In the genomic region with DNA sequence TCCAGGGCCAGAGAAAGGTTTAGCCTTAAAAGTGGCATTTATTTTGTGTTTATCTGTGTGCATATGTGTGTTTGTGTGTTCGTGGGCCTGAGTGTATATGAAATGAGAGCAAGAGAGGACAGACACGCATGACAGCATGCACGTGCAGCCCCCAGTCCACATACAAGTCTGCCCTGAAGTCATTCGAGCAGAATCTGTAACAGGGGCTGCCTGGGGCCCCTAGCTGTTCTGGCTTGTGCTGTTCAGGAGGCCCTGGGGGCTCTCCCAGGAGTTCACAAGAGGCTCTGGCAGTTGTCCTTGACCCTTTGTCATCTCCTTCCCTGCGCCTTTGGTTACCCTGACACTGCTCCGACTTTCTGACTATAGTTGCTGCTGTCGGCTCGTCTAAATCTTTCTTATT, we compare ENCODE assay signal across 9 cellular contexts. TPM values are rescaled to one million over a fixed set of nuclear protein-coding genes. Genes with fewer than 3 reads are reported as not detected.
DNase-seq lines count a peak whose midpoint lies in the region; FAIRE-seq and TF ChIP-seq lines count a peak whose summit lies in the region.
"Had no signal": no experiment of that assay in that cellular context is flagged by ENCODE, and none has a peak within 500 bp of the region (broad histone marks: within the 10 kb centered on the region; RNA-seq: fewer than 3 reads in every experiment).

No MANE protein-coding gene starts in this region.

- H3K9me2 ChIP-seq in MM.1S (replicated peaks; ENCODE audit: insufficient read depth, low read length) = no peaks in the 10 kb centered on the region

- intact Hi-C loops in thyroid gland (cut with DNase I) = no loop called here

- WGBS in thyroid gland, 2 donors = 46 to 48% methylated on average over 8 of the region's 8 CpGs

- peak overlapping the region; percentile 96 for H3K27ac Mint-ChIP-seq in chondrocyte (ENCODE audit: unreplicated experiment)
- H3K27ac Mint-ChIP-seq in T-helper 2 cell treated with Interferon-gamma antibody and Interleukin-4, amounts not matched to agents 5 μg/mL and 100 μg/mL, for 36 hours = no peak overlapping the region

- H3K9me3 Mint-ChIP-seq in chondrocyte (ENCODE audit: low read depth) = peaks cover 3% of the 10 kb centered on the region
- peaks cover 6% of the 10 kb centered on the region for H3K9me3 Mint-ChIP-seq in T-helper 2 cell treated with Interferon-gamma antibody and Interleukin-4, amounts not matched to agents 5 μg/mL and 100 μg/mL, for 36 hours

- H3K36me3 ChIP-seq in MM.1S (replicated peaks; ENCODE audit: insufficient read depth, low read length) (no peaks in the 10 kb centered on the region), mucosa of rectum (ENCODE audit: control insufficient read depth in 2 of 2, insufficient read depth in 2 of 2, low read length in 2 of 2) (no peaks in the 10 kb centered on the region), thyroid gland (no peaks in the 10 kb centered on the region)

- H4K20me1 ChIP-seq in MM.1S (ENCODE audit: insufficient read depth, low read length) = no peaks in the 10 kb centered on the region

- peaks cover 66% of the 10 kb centered on the region for H3K4me1 Mint-ChIP-seq in chondrocyte (ENCODE audit: low read depth)
- peaks cover 3% of the 10 kb centered on the region for H3K4me1 Mint-ChIP-seq in T-helper 2 cell treated with Interferon-gamma antibody and Interleukin-4, amounts not matched to agents 5 μg/mL and 100 μg/mL, for 36 hours (ENCODE audit: low read depth)

- TF ChIP-seq POLR2A in thyroid gland (IDR thresholded peaks at IDR 0.05) = no peak

- peaks cover 92% of the 10 kb centered on the region for H3K79me2 ChIP-seq in MM.1S (ENCODE audit: low read length)

- H3K4me3 ChIP-seq in MM.1S (ENCODE audit: low read length) (peak overlapping the region; percentile 32), mucosa of rectum (ENCODE audit: low read length in 2 of 2) (no peak overlapping the region), thyroid gland (replicated peaks in 1 of 3) (no peak overlapping the region)

- TF ChIP-seq CTCF in MM.1S (IDR thresholded peaks at IDR 0.05; ENCODE audit: low read length) = no peak
- no peak for TF ChIP-seq CTCF in chondrocyte (IDR thresholded peaks at IDR 0.05)
- no peak for TF ChIP-seq CTCF in thyroid gland (IDR thresholded peaks at IDR 0.05)
- TF ChIP-seq CTCF in D721Med (IDR thresholded peaks at IDR 0.05; ENCODE audit: insufficient read depth, missing control alignments) = no peak

- DNase-seq in MM.1S (no peak), chondrocyte (ENCODE audit: low spot score) (no peak), thyroid gland (no peak), D721Med (ENCODE audit: insufficient read length, low spot score) (no peak), globus pallidus (ENCODE audit: low spot score) (no peak), COLO829 (ENCODE audit: low spot score) (no peak)
- DNase-seq in T-helper 2 cell treated with Interferon-gamma antibody and Interleukin-4, amounts not matched to agents 5 μg/mL and 100 μg/mL, for 36 hours (ENCODE audit: low spot score) = no peak
- DNase-seq: stimulated activated CD4-positive, alpha-beta T cell treated with anti-CD3 and anti-CD28 coated beads, Interleukin-4, amount 100 ng/mL, for 1 hour had no signal

- peak overlapping the region; percentile 76 for H3K4me2 ChIP-seq in MM.1S (ENCODE audit: low read depth, low read length)

- H3K27me3 Mint-ChIP-seq in chondrocyte (ENCODE audit: low read depth) = no peaks in the 10 kb centered on the region
- H3K27me3 Mint-ChIP-seq in T-helper 2 cell treated with Interferon-gamma antibody and Interleukin-4, amounts not matched to agents 5 μg/mL and 100 μg/mL, for 36 hours (ENCODE audit: low read depth) = no peaks in the 10 kb centered on the region

- H3K9ac ChIP-seq in MM.1S (ENCODE audit: low read length) (peak overlapping the region; percentile 42; the same call in 1 of the 2 replicates), mucosa of rectum (ENCODE audit: low read depth in 1 of 2, low read length in 2 of 2) (no peak overlapping the region)

- H3K4me1 ChIP-seq in MM.1S (ENCODE audit: low read length) = peaks cover 29% of the 10 kb centered on the region
- H3K4me1 ChIP-seq in mucosa of rectum (ENCODE audit: control insufficient read depth in 2 of 2, insufficient read depth in 2 of 2, low read length in 2 of 2) = peaks cover 37 to 43% of the 10 kb centered on the region in 2 donors
- H3K4me1 ChIP-seq in thyroid gland = peaks cover 36 to 52% of the 10 kb centered on the region in 2 donors

- H3K27ac ChIP-seq in MM.1S (ENCODE audit: low read length) = peak overlapping the region; percentile 88; the same call in 1 of the 2 replicates
- peak overlapping the region; percentile 84 to 96 for H3K27ac ChIP-seq in mucosa of rectum (ENCODE audit: low read depth in 2 of 2, low read length in 2 of 2)
- H3K27ac ChIP-seq in thyroid gland = peak overlapping the region; percentile 12 to 80 (median 75)

- H3K4me3 Mint-ChIP-seq in chondrocyte (ENCODE audit: unreplicated experiment) = peak overlapping the region; percentile 70
- H3K4me3 Mint-ChIP-seq in T-helper 2 cell treated with Interferon-gamma antibody and Interleukin-4, amounts not matched to agents 5 μg/mL and 100 μg/mL, for 36 hours = no peak overlapping the region

- no peak for FAIRE-seq in D721Med (lab: Jason Lieb, UNC)

- peaks cover 11% of the 10 kb centered on the region for H3F3A ChIP-seq in MM.1S (ENCODE audit: insufficient read depth, low read length)

- peaks cover 2% of the 10 kb centered on the region for H3K36me3 Mint-ChIP-seq in chondrocyte (ENCODE audit: low read depth)
- H3K36me3 Mint-ChIP-seq in T-helper 2 cell treated with Interferon-gamma antibody and Interleukin-4, amounts not matched to agents 5 μg/mL and 100 μg/mL, for 36 hours (ENCODE audit: low read depth) = peaks cover 6% of the 10 kb centered on the region

- H3K27me3 ChIP-seq in MM.1S (replicated peaks; ENCODE audit: insufficient read depth, low read length) (no peaks in the 10 kb centered on the region), mucosa of rectum (ENCODE audit: control insufficient read depth in 2 of 2, insufficient read depth in 2 of 2, low read length in 2 of 2) (no peaks in the 10 kb centered on the region), thyroid gland (no peaks in the 10 kb centered on the region)

- no peaks in the 10 kb centered on the region for H3K9me3 ChIP-seq in MM.1S (replicated peaks; ENCODE audit: insufficient read depth, low read length)
- H3K9me3 ChIP-seq in mucosa of rectum (ENCODE audit: control insufficient read depth in 2 of 2, low read length in 2 of 2) = no peaks in the 10 kb centered on the region
- H3K9me3 ChIP-seq in thyroid gland = no peaks in the 10 kb centered on the region

- no peak overlapping the region for H2AFZ ChIP-seq in MM.1S (ENCODE audit: low read length)

RNA-seq across cellular contexts. Expression of a gene that starts 18.2 kb away (rescaled TPM):
- total RNA-seq in chondrocyte = 38.1 to 53.7 TPM (median 51.2 TPM) in 3 replicates
- 10 to 100 TPM; 46.1 to 87.8 (median 76.4) TPM for total RNA-seq in thyroid gland
